11 cellular contexts compared by ENCODE assay signal in the genomic region with DNA sequence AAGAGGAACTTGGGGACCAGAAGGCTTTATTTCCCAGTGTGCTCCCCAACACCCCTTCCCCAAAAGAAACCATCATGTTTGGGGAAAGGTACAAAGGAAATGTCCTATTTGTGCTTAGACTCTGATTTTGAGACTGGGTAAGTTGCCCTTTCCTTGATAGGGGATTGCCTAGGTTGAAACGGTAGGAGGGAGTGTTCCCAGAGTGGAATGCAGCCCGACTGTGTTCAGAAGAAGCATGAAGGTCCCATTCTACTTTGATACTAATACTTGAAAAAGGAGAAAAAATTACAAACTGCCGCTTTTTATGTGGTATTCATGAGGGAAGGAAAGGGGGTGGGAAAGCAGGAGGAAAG. TPM values are rescaled to one million over a fixed set of nuclear protein-coding genes. Genes with fewer than 3 reads are reported as not detected.
A peak's percentile ranks its signal among the peaks of the same experiment; 100 is the strongest.
DNase-seq lines count a peak whose midpoint lies in the region; ATAC-seq and TF ChIP-seq lines count a peak whose summit lies in the region.
"Had no signal": no experiment of that assay in that cellular context is flagged by ENCODE, and none has a peak within 500 bp of the region (broad histone marks: within the 10 kb centered on the region; RNA-seq: fewer than 3 reads in every experiment).

No MANE protein-coding gene starts in this region.

- H3K27ac ChIP-seq in CD4-positive, alpha-beta memory T cell (ENCODE audit: low read depth, low read length), result peak overlapping the region; percentile 55
- H3K27ac ChIP-seq in PC-3 (ENCODE audit: low read length), result peak overlapping the region; percentile 51
- H3K27ac ChIP-seq in right lobe of liver, result peak overlapping the region; percentile 32 to 83 (median 68)
- H3K27ac ChIP-seq: parathyroid adenoma had no signal

- no peaks in the 10 kb centered on the region for H3K9me2 ChIP-seq in PC-3 (replicated peaks; ENCODE audit: low read length)

- H3K4me2 ChIP-seq in PC-3 (ENCODE audit: low read length), result peak overlapping the region; percentile 62; the same call in 1 of the 2 replicates

- TF ChIP-seq CTCF in PC-3 (conservative IDR thresholded peaks at IDR 0.05; ENCODE audit: low read depth, low read length) (no peak), right lobe of liver (IDR thresholded peaks at IDR 0.05) (no peak)

- WGBS in right lobe of liver (ENCODE audit: insufficient coverage, low coverage, low lambda C conversion rate, missing lambda C conversion rate), result 68% methylated on average over 3 of the region's 3 CpGs

- POLR2A ChIA-PET in CD4-positive, alpha-beta memory T cell (lab: Charles Lee; ENCODE audit: partially characterized antibody), result interaction anchor here (0.9 to 4.4 kb wide), 13 partner anchors 9 to 210 kb away, joined by 3 to 48 read pairs (median 4); partner anchors contain the start of gene TMEM131L
- POLR2A ChIA-PET in PC-3 (lab: Charles Lee; ENCODE audit: unreplicated experiment), result no interaction called here

- no peaks in the 10 kb centered on the region for H4K20me1 ChIP-seq in PC-3 (ENCODE audit: low read length)

- H3K4me1 ChIP-seq in CD4-positive, alpha-beta memory T cell (ENCODE audit: insufficient read depth, low read length), result peaks cover 56% of the 10 kb centered on the region
- H3K4me1 ChIP-seq in PC-3 (ENCODE audit: insufficient read depth, low read length), result peaks cover 7% of the 10 kb centered on the region
- no peaks in the 10 kb centered on the region for H3K4me1 ChIP-seq in right lobe of liver
- H3K4me1 ChIP-seq: parathyroid adenoma had no signal

- peak overlapping the region; percentile 84 to 95 (median 88) for H3K4me3 Mint-ChIP-seq in CD4-positive, alpha-beta memory T cell

- no peaks in the 10 kb centered on the region for H3K9me3 ChIP-seq in CD4-positive, alpha-beta memory T cell (ENCODE audit: control insufficient read depth in 1 of 2, low read length in 2 of 2)
- H3K9me3 ChIP-seq in PC-3 (ENCODE audit: low read length) (no peaks in the 10 kb centered on the region), right lobe of liver (no peaks in the 10 kb centered on the region)

- peak overlapping the region; percentile 87 to 97 (median 94) for H3K27ac Mint-ChIP-seq in CD4-positive, alpha-beta memory T cell

- H3K4me1 Mint-ChIP-seq in CD4-positive, alpha-beta memory T cell, result peaks cover 35 to 68% (median 50%) of the 10 kb centered on the region in 4 donors

- peak overlapping the region; percentile 59 for H3K4me3 ChIP-seq in CD4-positive, alpha-beta memory T cell (ENCODE audit: low read length in 2 of 2)
- H3K4me3 ChIP-seq in PC-3 (ENCODE audit: low read length) (no peak overlapping the region), right lobe of liver (no peak overlapping the region)

- H2AFZ ChIP-seq in PC-3 (ENCODE audit: low read length), result peak overlapping the region; percentile 65

- H3K79me2 ChIP-seq in PC-3 (ENCODE audit: low read length), result no peaks in the 10 kb centered on the region
- H3K79me2 ChIP-seq: parathyroid adenoma had no signal

- TF ChIP-seq POLR2A in right lobe of liver (IDR thresholded peaks at IDR 0.05), result no peak

- H3K36me3 Mint-ChIP-seq in CD4-positive, alpha-beta memory T cell, result no peaks in the 10 kb centered on the region

- H3K27me3 ChIP-seq in CD4-positive, alpha-beta memory T cell (ENCODE audit: insufficient read depth, low read length), result no peaks in the 10 kb centered on the region
- H3K27me3 ChIP-seq in PC-3 (ENCODE audit: low read length) (no peaks in the 10 kb centered on the region), right lobe of liver (no peaks in the 10 kb centered on the region)

- ATAC-seq in GM19438 (IDR thresholded peaks at IDR 0.05; ENCODE audit: low read depth, unreplicated experiment) (peak; percentile 9), PC-3 (no peak), right lobe of liver (no peak), GM21381 (IDR thresholded peaks at IDR 0.05; ENCODE audit: unreplicated experiment) (no peak)

- BruUV-seq in PC-3 (replicated peaks; lab: Mats Ljungman, UMichigan), result no TSS peak

- no peaks in the 10 kb centered on the region for H3K9me3 Mint-ChIP-seq in CD4-positive, alpha-beta memory T cell

- DNase-seq in CD4-positive, alpha-beta memory T cell, result no peak
- DNase-seq in PC-3 (no peak), right lobe of liver (no peak), EL (no peak), NCI-H69 (lab: John Stamatoyannopoulos, UW) (no peak), KG1 (lab: John Stamatoyannopoulos, UW) (no peak)
- DNase-seq: NCI-H446 treated with DMSO at 0.1 percent for 48 hours, SW 1271 had no signal

- no peaks in the 10 kb centered on the region for H3K36me3 ChIP-seq in CD4-positive, alpha-beta memory T cell (ENCODE audit: insufficient read depth, low read length)
- H3K36me3 ChIP-seq in PC-3 (ENCODE audit: low read depth, low read length) (no peaks in the 10 kb centered on the region), right lobe of liver (no peaks in the 10 kb centered on the region)

- CTCF ChIA-PET in CD4-positive, alpha-beta memory T cell (lab: Charles Lee; ENCODE audit: partially characterized antibody), result interaction anchor here (0.7 to 10.2 kb wide), 26 partner anchors 17 to 317 kb away, joined by 3 to 228 read pairs (median 8); partner anchors contain the start of genes MND1 and TMEM131L
- CTCF ChIA-PET in PC-3 (lab: Charles Lee), result no interaction called here

- H3K27me3 Mint-ChIP-seq in CD4-positive, alpha-beta memory T cell, result no peaks in the 10 kb centered on the region

- intact Hi-C loops in CD4-positive, alpha-beta memory T cell (cut with micrococcal nuclease), result loop anchor here (1.0 to 10.0 kb wide), 8 partner anchors 33 to 209 kb away; partner anchors contain the start of genes MND1 and TMEM131L
- intact Hi-C loops in PC-3 (cut with micrococcal nuclease), result loop anchor here (1.0 to 2.0 kb wide), 3 partner anchors 32 to 141 kb away; partner anchors contain the start of gene MND1
- intact Hi-C loops in right lobe of liver (cut with DNase I), result loop anchor here in 1 of 2 donors (10.0 kb wide), 1 partner anchor 141 kb away; no protein-coding TSS in a partner anchor

- no peak overlapping the region for H3K9ac ChIP-seq in PC-3 (ENCODE audit: low read length)
- H3K9ac ChIP-seq: parathyroid adenoma had no signal

- H3F3A ChIP-seq in PC-3 (ENCODE audit: low read length, unreplicated experiment), result no peaks in the 10 kb centered on the region

RNA-seq across cellular contexts. Expression of gene TMEM131L, which starts 32.4 kb away (rescaled TPM):
- total RNA-seq in CD4-positive, alpha-beta memory T cell, result 10 to 100 TPM; 62.5 to 65.6 TPM
- 10 to 100 TPM; 20.8 to 43.8 TPM for polyA plus RNA-seq in CD4-positive, alpha-beta memory T cell
- 7.7 and 10.3 TPM in 2 replicates for total RNA-seq in PC-3 (2014; rRNA removed)
- total RNA-seq in right lobe of liver, result 10 to 100 TPM; 13.2 to 19.6 (median 14.8) TPM

Comparison
In these comparisons a context has a peak if more than half of its experiments do, and no peak if none do; other contexts are left out.
1. H3K4me3 ChIP-seq: peak in CD4-positive, alpha-beta memory T cell (2 of 2); none in PC-3 (single experiment) and right lobe of liver (0 of 3).
2. Peak in every context shown above with its lines, with median percentiles within 50 percentile points of each other: H3K27ac ChIP-seq.